ENCODE assay signal across 8 cellular contexts in the genomic region with DNA sequence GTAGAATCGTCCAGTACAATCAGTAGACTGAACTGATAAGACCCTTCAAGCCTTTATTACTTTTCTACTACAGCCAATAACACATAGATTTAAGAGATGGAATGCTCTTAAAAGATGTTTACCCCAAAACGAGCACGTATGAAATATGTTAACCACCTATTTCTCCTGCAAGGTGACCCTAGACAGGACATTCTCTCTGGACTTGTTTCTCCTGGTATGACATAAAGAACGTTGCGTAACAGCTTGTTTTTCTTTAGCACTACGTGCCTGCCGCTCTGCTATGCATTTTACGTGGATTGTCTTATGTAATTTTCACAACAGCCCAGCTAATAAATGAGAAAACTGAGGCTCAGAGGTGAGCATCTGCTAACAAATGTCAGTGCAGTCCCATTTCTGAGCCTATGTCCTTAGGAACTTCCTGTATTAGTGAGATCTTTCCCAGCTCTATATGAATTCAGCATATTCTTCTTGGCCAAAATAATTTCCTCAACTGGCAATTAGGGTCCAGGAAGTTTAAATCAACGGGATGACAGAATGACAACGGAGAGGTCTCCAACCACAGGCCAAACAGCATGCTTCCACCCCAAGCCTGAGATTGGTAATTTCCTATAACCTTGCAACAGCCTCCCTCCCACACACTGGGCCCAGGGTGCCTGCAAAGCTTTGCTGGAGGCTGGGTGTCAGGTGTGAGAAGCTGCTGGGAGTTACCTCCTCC. TPM values are rescaled to one million over a fixed set of nuclear protein-coding genes. Genes with fewer than 3 reads are reported as not detected.
DNase-seq lines count a peak whose midpoint lies in the region; ATAC-seq and TF ChIP-seq lines count a peak whose summit lies in the region.

No MANE protein-coding gene starts in this region.

- H3K27me3 ChIP-seq in effector memory CD4-positive, alpha-beta T cell (replicated peaks; ENCODE audit: control insufficient read depth, insufficient read depth, low read length, poor library complexity, severe bottlenecking) = no peaks in the 10 kb centered on the region
- no peaks in the 10 kb centered on the region for H3K27me3 ChIP-seq in skeletal muscle tissue (ENCODE audit: control insufficient read depth in 3 of 3, insufficient read depth in 3 of 3, low read length in 3 of 3)

- H3K9me3 ChIP-seq in effector memory CD4-positive, alpha-beta T cell (ENCODE audit: control insufficient read depth, low read length) = no peaks in the 10 kb centered on the region
- H3K9me3 ChIP-seq in skeletal muscle tissue (ENCODE audit: control insufficient read depth in 3 of 3, low read length in 3 of 3) = no peaks in the 10 kb centered on the region

- peaks cover 38% of the 10 kb centered on the region for H3K4me1 ChIP-seq in effector memory CD4-positive, alpha-beta T cell (ENCODE audit: control insufficient read depth, insufficient read depth, low read length, poor library complexity, severe bottlenecking)
- H3K4me1 ChIP-seq in skeletal muscle tissue (ENCODE audit: control insufficient read depth in 3 of 3, insufficient read depth in 3 of 3, low read length in 3 of 3) = peaks cover 43 to 61% (median 51%) of the 10 kb centered on the region in 3 donors

- peaks cover 34% of the 10 kb centered on the region for H3K36me3 ChIP-seq in effector memory CD4-positive, alpha-beta T cell (ENCODE audit: control insufficient read depth, insufficient read depth, low read length)
- H3K36me3 ChIP-seq in skeletal muscle tissue (ENCODE audit: control insufficient read depth in 3 of 3, insufficient read depth in 3 of 3, low read length in 3 of 3) = peaks cover 36 to 42% (median 38%) of the 10 kb centered on the region in 3 donors

- peak overlapping the region; percentile 1 to 96 (median 92) for H3K9ac ChIP-seq in skeletal muscle tissue (ENCODE audit: low read depth in 1 of 3, low read length in 3 of 3)

- peak overlapping the region; percentile 81 for H3K4me3 ChIP-seq in effector memory CD4-positive, alpha-beta T cell (ENCODE audit: insufficient read depth, low read depth, low read length, poor library complexity, severe bottlenecking)
- peak overlapping the region; percentile 42 to 97 (median 96) for H3K4me3 ChIP-seq in skeletal muscle tissue (ENCODE audit: low read length in 3 of 3)

- TF ChIP-seq CTCF in VCaP (conservative IDR thresholded peaks at IDR 0.05) = no peak

- ATAC-seq in HG03457 (IDR thresholded peaks at IDR 0.05; ENCODE audit: unreplicated experiment) (no peak), GM21390 (IDR thresholded peaks at IDR 0.05; ENCODE audit: unreplicated experiment) (no peak)

- DNase-seq in GF-D8 (lab: John Stamatoyannopoulos, UW) (peak; percentile 73), LoVo (ENCODE audit: low spot score) (no peak), NCI-H1417 (lab: John Stamatoyannopoulos, UW) (no peak)
- DNase-seq in effector memory CD4-positive, alpha-beta T cell = peak; percentile 36 to 49 (median 39)

- peak overlapping the region; percentile 100 for H3K27ac ChIP-seq in VCaP
- peak overlapping the region; percentile 100 for H3K27ac ChIP-seq in effector memory CD4-positive, alpha-beta T cell (ENCODE audit: insufficient read depth, low read length, poor library complexity, severe bottlenecking)
- peak overlapping the region; percentile 95 for H3K27ac ChIP-seq in skeletal muscle tissue (ENCODE audit: low read depth, low read length)

RNA-seq across cellular contexts. Expression of a gene that starts 3.7 kb away (rescaled TPM):
- total RNA-seq in skeletal muscle tissue = 88.2 TPM

Comparison
In these comparisons a context has a peak if more than half of its experiments do, and no peak if none do; other contexts are left out.
1. DNase-seq: peak in GF-D8 (single experiment) and effector memory CD4-positive, alpha-beta T cell (3 of 3); none in LoVo (single experiment) and NCI-H1417 (0 of 3).
2. Peak in every context shown above with its lines, with median percentiles within 50 percentile points of each other: H3K27ac ChIP-seq.